Comparison of ENCODE assay signal across 29 cellular contexts in the genomic region with DNA sequence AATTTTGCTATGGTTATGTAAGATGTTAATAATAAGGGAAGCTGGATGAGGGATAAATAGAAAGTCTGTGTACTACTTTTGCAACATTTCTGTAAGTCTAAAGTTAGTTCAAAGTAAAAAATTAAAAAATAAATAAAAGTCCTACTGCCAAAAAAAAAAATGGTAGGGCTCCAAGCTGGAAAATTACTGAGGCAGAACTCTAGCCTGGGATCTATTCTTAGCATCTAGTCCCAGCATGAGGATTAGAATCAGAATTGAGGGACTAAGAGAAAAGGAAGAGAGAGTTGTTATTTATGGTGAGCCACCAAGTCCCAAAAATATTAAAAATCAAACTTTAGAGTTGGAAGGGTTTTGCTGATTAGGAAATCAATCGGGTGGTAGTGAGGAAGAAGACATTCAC.
DNase-seq lines count a peak whose midpoint lies in the region; ATAC-seq and TF ChIP-seq lines count a peak whose summit lies in the region.
"Had no signal": no experiment of that assay in that cellular context is flagged by ENCODE, and none has a peak within 500 bp of the region (broad histone marks: within the 10 kb centered on the region; RNA-seq: fewer than 3 reads in every experiment).

No MANE protein-coding gene starts in this region.

- H3K27me3 ChIP-seq in PC-9 (ENCODE audit: insufficient read depth, low read depth) (no peaks in the 10 kb centered on the region), right atrium auricular region (no peaks in the 10 kb centered on the region), tibial artery (no peaks in the 10 kb centered on the region)
- H3K27me3 ChIP-seq: BLaER1 treated with 17β-estradiol and CSF1 and Interleukin-3, amounts not matched to agents 10 nM and 100 nM; gastrocnemius medialis; right lobe of liver; SJSA1; tibial nerve had no signal

- no peak overlapping the region for H3K4me2 ChIP-seq in PC-9

- H2AFZ ChIP-seq in PC-9, result no peak overlapping the region

- DNase-seq in PC-9, result no peak
- no peak for DNase-seq in chondrocyte (ENCODE audit: low spot score)
- DNase-seq in right atrium auricular region (ENCODE audit: low spot score), result no peak
- no peak for DNase-seq in tibial artery
- DNase-seq in MV-4-11 (lab: John Stamatoyannopoulos, UW), result no peak
- no peak for DNase-seq in NCI-H146 treated with DMSO at 0.1 percent for 48 hours (lab: John Stamatoyannopoulos, UW; ENCODE audit: unreplicated experiment)
- no peak for DNase-seq in activated T-cell treated with anti-CD3 and anti-CD28 coated beads, Interleukin-2, amount 50 U/mL, for 72 hours
- DNase-seq: activated CD4-positive, alpha-beta T cell treated with anti-CD3 and anti-CD28 coated beads for 4 hours; activated CD8-positive, alpha-beta T cell treated with anti-CD3 and anti-CD28 coated beads, Interleukin-2, amount 10 ng/mL, durations not matched to agents 7 days and 5 days; activated naive CD4-positive, alpha-beta T cell treated with anti-CD3 and anti-CD28 coated beads, Interleukin-2, amount 10 ng/mL, durations not matched to agents 7 days and 5 days; DMS53; gastrocnemius medialis; HCEC 1CT; hippocampal formation; Kasumi-1; left colon; NCI-H1436; NCI-H2107; NCI-H748 treated with DMSO at 0.1 percent for 48 hours; posterior cingulate gyrus; right lobe of liver; stimulated activated CD4-positive, alpha-beta T cell treated with anti-CD3 and anti-CD28 coated beads, Interleukin-12 subunit alpha, Interleukin-12 subunit beta, amount 100 ng/mL, for 4 hours; stimulated activated CD4-positive, alpha-beta T cell treated with anti-CD3 and anti-CD28 coated beads, Interleukin-2, amount 100 ng/mL, for 48 hours; T-cell; WERI-Rb-1 had no signal

- peaks cover 16% of the 10 kb centered on the region; the same call in 1 of the 2 replicates for H3F3A ChIP-seq in PC-9 (ENCODE audit: insufficient read depth, low read depth)

- H3K27ac ChIP-seq in PC-9 (0 out of 2 replicates have a peak overlapping the region, but pooled peaks have one; percentile 5), right atrium auricular region (peak overlapping the region; percentile 6 to 40), tibial artery (peak overlapping the region; percentile 33 to 61)
- H3K27ac ChIP-seq: BLaER1 treated with 17β-estradiol and CSF1 and Interleukin-3, amounts not matched to agents 10 nM and 100 nM; right lobe of liver; SJSA1; tibial nerve; WERI-Rb-1 had no signal

- CTCF ChIA-PET in PC-9 (lab: Charles Lee), result no interaction called here

- H3K4me1 ChIP-seq in PC-9 (replicated peaks; ENCODE audit: insufficient read depth) (no peaks in the 10 kb centered on the region), right atrium auricular region (no peaks in the 10 kb centered on the region), tibial artery (peaks cover 0 to 33% (median 7%) of the 10 kb centered on the region in 4 donors)
- H3K4me1 ChIP-seq: gastrocnemius medialis, right lobe of liver, SJSA1 had no signal

- POLR2A ChIA-PET in PC-9 (lab: Charles Lee; ENCODE audit: unreplicated experiment), result no interaction called here

- intact Hi-C loops in PC-9 (cut with micrococcal nuclease; ENCODE audit: unreplicated experiment) (no loop called here), tibial artery (cut with DNase I; ENCODE audit: low total_unique reads) (no loop called here)

- H3K4me3 Mint-ChIP-seq in chondrocyte (ENCODE audit: unreplicated experiment), result no peak overlapping the region
- H3K4me3 Mint-ChIP-seq in activated T-cell treated with anti-CD3 and anti-CD28 coated beads, Interleukin-2, amount 50 U/mL, for 72 hours, result no peak overlapping the region
- H3K4me3 Mint-ChIP-seq: activated CD8-positive, alpha-beta T cell treated with anti-CD3 and anti-CD28 coated beads, Interleukin-2, amount 10 ng/mL, durations not matched to agents 7 days and 5 days; activated naive CD4-positive, alpha-beta T cell treated with anti-CD3 and anti-CD28 coated beads, Interleukin-2, amount 10 ng/mL, durations not matched to agents 7 days and 5 days; activated T-helper 17 cell treated with anti-CD3 and anti-CD28 coated beads, Interleukin-2, amount 50 U/mL, for 72 hours; T-cell had no signal

- H3K9me3 ChIP-seq in PC-9 (ENCODE audit: insufficient read depth, low read depth) (no peaks in the 10 kb centered on the region), right atrium auricular region (no peaks in the 10 kb centered on the region), tibial artery (no peaks in the 10 kb centered on the region)
- H3K9me3 ChIP-seq: BLaER1 treated with 17β-estradiol and CSF1 and Interleukin-3, amounts not matched to agents 10 nM and 100 nM; gastrocnemius medialis; right lobe of liver; SJSA1; tibial nerve had no signal

- H3K9me2 ChIP-seq in PC-9 (ENCODE audit: insufficient read depth), result 0 out of 2 replicates have a peak, but pooled peaks cover 3% of the 10 kb centered on the region

- H4K20me1 ChIP-seq in PC-9 (ENCODE audit: insufficient read depth), result peaks cover 12% of the 10 kb centered on the region
- H4K20me1 ChIP-seq: BLaER1 treated with 17β-estradiol and CSF1 and Interleukin-3, amounts not matched to agents 10 nM and 100 nM had no signal

- peaks cover 9% of the 10 kb centered on the region for H3K36me3 Mint-ChIP-seq in chondrocyte (ENCODE audit: low read depth)
- no peaks in the 10 kb centered on the region for H3K36me3 Mint-ChIP-seq in activated T-cell treated with anti-CD3 and anti-CD28 coated beads, Interleukin-2, amount 50 U/mL, for 72 hours (ENCODE audit: insufficient read depth in 2 of 2)
- H3K36me3 Mint-ChIP-seq: activated naive CD4-positive, alpha-beta T cell treated with anti-CD3 and anti-CD28 coated beads, Interleukin-2, amount 10 ng/mL, durations not matched to agents 7 days and 5 days had no signal

- H3K79me2 ChIP-seq in PC-9 (ENCODE audit: low read depth), result no peaks in the 10 kb centered on the region

- no peak overlapping the region for H3K4me3 ChIP-seq in PC-9
- no peak overlapping the region for H3K4me3 ChIP-seq in right atrium auricular region
- H3K4me3 ChIP-seq in tibial artery, result no peak overlapping the region
- H3K4me3 ChIP-seq: BLaER1 treated with 17β-estradiol and CSF1 and Interleukin-3, amounts not matched to agents 10 nM and 100 nM; gastrocnemius medialis; right lobe of liver; SJSA1; tibial nerve had no signal

- peaks cover 5% of the 10 kb centered on the region for H3K9me3 Mint-ChIP-seq in chondrocyte (ENCODE audit: low read depth)
- no peaks in the 10 kb centered on the region for H3K9me3 Mint-ChIP-seq in activated T-cell treated with anti-CD3 and anti-CD28 coated beads, Interleukin-2, amount 50 U/mL, for 72 hours
- H3K9me3 Mint-ChIP-seq: activated naive CD4-positive, alpha-beta T cell treated with anti-CD3 and anti-CD28 coated beads, Interleukin-2, amount 10 ng/mL, durations not matched to agents 7 days and 5 days; activated T-helper 17 cell treated with anti-CD3 and anti-CD28 coated beads, Interleukin-2, amount 50 U/mL, for 72 hours; T-cell had no signal

- peaks cover 27% of the 10 kb centered on the region for H3K4me1 Mint-ChIP-seq in chondrocyte (ENCODE audit: low read depth)
- H3K4me1 Mint-ChIP-seq in activated T-cell treated with anti-CD3 and anti-CD28 coated beads, Interleukin-2, amount 50 U/mL, for 72 hours (ENCODE audit: low read depth), result no peaks in the 10 kb centered on the region
- H3K4me1 Mint-ChIP-seq: activated naive CD4-positive, alpha-beta T cell treated with anti-CD3 and anti-CD28 coated beads, Interleukin-2, amount 10 ng/mL, durations not matched to agents 7 days and 5 days; activated T-helper 17 cell treated with anti-CD3 and anti-CD28 coated beads, Interleukin-2, amount 50 U/mL, for 72 hours; T-cell had no signal

- no peak for ATAC-seq in activated T-cell treated with anti-CD3 and anti-CD28 coated beads, Interleukin-2, amount 50 U/mL, for 72 hours (replicated peaks in 1 of 2)
- ATAC-seq: activated CD8-positive, alpha-beta T cell treated with anti-CD3 and anti-CD28 coated beads, Interleukin-2, amount 10 ng/mL, durations not matched to agents 7 days and 5 days; activated T-helper 17 cell treated with anti-CD3 and anti-CD28 coated beads, Interleukin-2, amount 50 U/mL, for 72 hours; gastrocnemius medialis; left colon; right lobe of liver; T-cell had no signal

- peak overlapping the region; percentile 43 for H3K27ac Mint-ChIP-seq in chondrocyte (ENCODE audit: unreplicated experiment)
- no peak overlapping the region for H3K27ac Mint-ChIP-seq in activated T-cell treated with anti-CD3 and anti-CD28 coated beads, Interleukin-2, amount 50 U/mL, for 72 hours
- H3K27ac Mint-ChIP-seq: activated CD8-positive, alpha-beta T cell treated with anti-CD3 and anti-CD28 coated beads, Interleukin-2, amount 10 ng/mL, durations not matched to agents 7 days and 5 days; activated naive CD4-positive, alpha-beta T cell treated with anti-CD3 and anti-CD28 coated beads, Interleukin-2, amount 10 ng/mL, durations not matched to agents 7 days and 5 days; activated T-helper 17 cell treated with anti-CD3 and anti-CD28 coated beads, Interleukin-2, amount 50 U/mL, for 72 hours; T-cell had no signal

- TF ChIP-seq CTCF in PC-9 (conservative IDR thresholded peaks at IDR 0.05) (no peak), chondrocyte (IDR thresholded peaks at IDR 0.05) (no peak), right atrium auricular region (IDR thresholded peaks at IDR 0.05) (no peak), tibial artery (IDR thresholded peaks at IDR 0.05) (no peak)

- H3K36me3 ChIP-seq in PC-9 (ENCODE audit: low read depth), result peaks cover 14% of the 10 kb centered on the region; the same call in 1 of the 2 replicates
- no peaks in the 10 kb centered on the region for H3K36me3 ChIP-seq in right atrium auricular region
- no peaks in the 10 kb centered on the region for H3K36me3 ChIP-seq in tibial artery
- H3K36me3 ChIP-seq: gastrocnemius medialis, right lobe of liver, SJSA1 had no signal

- H3K27me3 Mint-ChIP-seq in chondrocyte (ENCODE audit: low read depth), result no peaks in the 10 kb centered on the region
- H3K27me3 Mint-ChIP-seq in activated T-cell treated with anti-CD3 and anti-CD28 coated beads, Interleukin-2, amount 50 U/mL, for 72 hours (ENCODE audit: low read depth), result no peaks in the 10 kb centered on the region
- H3K27me3 Mint-ChIP-seq: activated naive CD4-positive, alpha-beta T cell treated with anti-CD3 and anti-CD28 coated beads, Interleukin-2, amount 10 ng/mL, durations not matched to agents 7 days and 5 days; activated T-helper 17 cell treated with anti-CD3 and anti-CD28 coated beads, Interleukin-2, amount 50 U/mL, for 72 hours; T-cell had no signal

- no TSS peak for BruUV-seq in PC-9 (replicated peaks; lab: Mats Ljungman, UMichigan)
